13 cellular contexts compared by ENCODE assay signal in genomic region chr13:58907347-58907746, GRCh38.
"Had no signal": no experiment of that assay in that cellular context is flagged by ENCODE, and none has a peak within 500 bp of the region (broad histone marks: within the 10 kb centered on the region; RNA-seq: fewer than 3 reads in every experiment).

No MANE protein-coding gene starts in this region.

- H3K27me3 Mint-ChIP-seq: activated naive CD8-positive, alpha-beta T cell had no signal

- H3K36me3 Mint-ChIP-seq: activated naive CD8-positive, alpha-beta T cell had no signal

- H3K9me3 ChIP-seq: pancreas, tibial artery, vagina had no signal

- H3K27ac Mint-ChIP-seq: activated naive CD8-positive, alpha-beta T cell had no signal

- ATAC-seq: activated CD4-positive, CD25-positive, alpha-beta regulatory T cell treated with anti-CD3 and anti-CD28 coated beads, Interleukin-2, amount 50 U/mL, for 24 hours; activated T-cell treated with anti-CD3 and anti-CD28 coated beads, Interleukin-2, amount 50 U/mL, for 4 hours; pancreas had no signal

- H3K27ac ChIP-seq: hepatocyte, pancreas, tibial artery, vagina had no signal

- H3K36me3 ChIP-seq: pancreas, tibial artery, vagina had no signal

- H3K27me3 ChIP-seq: hepatocyte, pancreas, tibial artery, vagina had no signal

- H3K4me1 ChIP-seq: pancreas, tibial artery, vagina had no signal

- H3K4me3 Mint-ChIP-seq: activated naive CD8-positive, alpha-beta T cell; activated T-cell treated with anti-CD3 and anti-CD28 coated beads, Interleukin-2, amount 50 U/mL, for 4 hours had no signal

- H3K4me3 ChIP-seq: hepatocyte, pancreas, tibial artery, vagina had no signal

- DNase-seq: activated CD4-positive, alpha-beta T cell treated with anti-CD3 and anti-CD28 coated beads, Interleukin-2, amount 50 U/mL, for 4 hours; activated effector memory CD4-positive, alpha-beta T cell treated with anti-CD3 and anti-CD28 coated beads, Interleukin-2, amount 50 U/mL, for 16 hours; activated T-cell treated with anti-CD3 and anti-CD28 coated beads, Interleukin-2, amount 50 U/mL, for 4 hours; aorta; caudate nucleus; cortex of kidney; effector CD8-positive, alpha-beta T cell; pancreas; tibial artery had no signal
